In genomic region chr1:222404710-222405109, GRCh38 we compare ENCODE assay signal across 13 cellular contexts.
A peak's percentile ranks its signal among the peaks of the same experiment; 100 is the strongest.
DNase-seq lines count a peak whose midpoint lies in the region; ATAC-seq and TF ChIP-seq lines count a peak whose summit lies in the region.
"Had no signal": no experiment of that assay in that cellular context is flagged by ENCODE, and none has a peak within 500 bp of the region (broad histone marks: within the 10 kb centered on the region; RNA-seq: fewer than 3 reads in every experiment).

No MANE protein-coding gene starts in this region.

- DNase-seq in stimulated activated naive CD8-positive, alpha-beta T cell treated with anti-CD3 and anti-CD28 coated beads, Interleukin-15, amount 100 ng/mL, for 72 hours: no peak
- DNase-seq in stimulated activated naive CD8-positive, alpha-beta T cell treated with anti-CD3 and anti-CD28 coated beads, Interleukin-15, Interleukin-2, amounts not matched to agents 100 U/mL and 50 U/mL, for 24 hours: no peak
- peak; percentile 57 for DNase-seq in MM.1S
- DNase-seq in trophoblast cell: no peak
- DNase-seq in GM23338 (ENCODE audit: low spot score): no peak
- DNase-seq in medulla oblongata (ENCODE audit: extremely low spot score): no peak
- DNase-seq: naive B cell, NCI-H2171, SIG-M5 had no signal

- no peak overlapping the region for H2BK120ac ChIP-seq in trophoblast cell (ENCODE audit: insufficient read depth, low read length, poor library complexity)

- H3K36me3 ChIP-seq in MM.1S (replicated peaks; ENCODE audit: insufficient read depth, low read length) (no peaks in the 10 kb centered on the region), trophoblast cell (ENCODE audit: control insufficient read depth in 1 of 2, insufficient read depth in 2 of 2, low read length in 2 of 2) (no peaks in the 10 kb centered on the region), GM23338 (ENCODE audit: insufficient read depth) (no peaks in the 10 kb centered on the region)

- H3K27ac Mint-ChIP-seq in stimulated activated naive CD8-positive, alpha-beta T cell treated with anti-CD3 and anti-CD28 coated beads, Interleukin-15, amount 100 ng/mL, for 72 hours: no peak overlapping the region
- peak overlapping the region; percentile 65 for H3K27ac Mint-ChIP-seq in stimulated activated memory B cell treated with anti-CD40 and anti-IgM and Interleukin-4, amounts not matched to agents 10 μg/mL and 1 μg/mL and 100 μg/mL, for 72 hours
- H3K27ac Mint-ChIP-seq in GM23338: no peak overlapping the region
- H3K27ac Mint-ChIP-seq: naive B cell; stimulated activated naive CD8-positive, alpha-beta T cell treated with anti-CD3 and anti-CD28 coated beads, Interleukin-15, Interleukin-2, amounts not matched to agents 100 ng/mL and 50 ng/mL, for 24 hours had no signal

- H3K4me1 Mint-ChIP-seq in stimulated activated naive CD8-positive, alpha-beta T cell treated with anti-CD3 and anti-CD28 coated beads, Interleukin-15, amount 100 ng/mL, for 72 hours: peaks cover 7% of the 10 kb centered on the region
- H3K4me1 Mint-ChIP-seq in stimulated activated memory B cell treated with anti-CD40 and anti-IgM and Interleukin-4, amounts not matched to agents 10 μg/mL and 1 μg/mL and 100 μg/mL, for 72 hours: peaks cover 6% of the 10 kb centered on the region
- no peaks in the 10 kb centered on the region for H3K4me1 Mint-ChIP-seq in GM23338
- H3K4me1 Mint-ChIP-seq: naive B cell had no signal

- H3K9me3 Mint-ChIP-seq in stimulated activated naive CD8-positive, alpha-beta T cell treated with anti-CD3 and anti-CD28 coated beads, Interleukin-15, amount 100 ng/mL, for 72 hours: peaks cover 11 to 13% of the 10 kb centered on the region in 2 donors
- no peaks in the 10 kb centered on the region for H3K9me3 Mint-ChIP-seq in stimulated activated memory B cell treated with anti-CD40 and anti-IgM and Interleukin-4, amounts not matched to agents 10 μg/mL and 1 μg/mL and 100 μg/mL, for 72 hours
- no peaks in the 10 kb centered on the region for H3K9me3 Mint-ChIP-seq in GM23338

- H2AFZ ChIP-seq in MM.1S (ENCODE audit: low read length) (peak overlapping the region; percentile 82), trophoblast cell (ENCODE audit: insufficient read depth, low read length, poor library complexity) (no peak overlapping the region), GM23338 (no peak overlapping the region)

- no peak for TF ChIP-seq CTCF in MM.1S (IDR thresholded peaks at IDR 0.05; ENCODE audit: low read length)
- TF ChIP-seq CTCF in GM23338 (conservative IDR thresholded peaks at IDR 0.05; ENCODE audit: low read depth in 2 of 2): no peak

- H3K27ac ChIP-seq in MM.1S (ENCODE audit: low read length) (no peak overlapping the region), trophoblast cell (ENCODE audit: low read depth, low read length) (no peak overlapping the region), GM23338 (ENCODE audit: low read depth) (no peak overlapping the region)

- H3K9me2 ChIP-seq in MM.1S (replicated peaks; ENCODE audit: insufficient read depth, low read length) (no peaks in the 10 kb centered on the region), GM23338 (ENCODE audit: insufficient read depth) (no peaks in the 10 kb centered on the region)

- no peak overlapping the region for H2BK5ac ChIP-seq in trophoblast cell (ENCODE audit: low read depth, low read length, poor library complexity)

- H2AK5ac ChIP-seq in trophoblast cell (ENCODE audit: low read length): no peak overlapping the region

- H3K9me3 ChIP-seq in MM.1S (replicated peaks; ENCODE audit: insufficient read depth, low read length) (no peaks in the 10 kb centered on the region), trophoblast cell (ENCODE audit: insufficient read depth, low read depth, low read length) (no peaks in the 10 kb centered on the region)

- no peak overlapping the region for H4K8ac ChIP-seq in trophoblast cell (ENCODE audit: low read depth, low read length)

- H3K9ac ChIP-seq in MM.1S (ENCODE audit: low read length): peak overlapping the region; percentile 15; the same call in 1 of the 2 replicates
- no peak overlapping the region for H3K9ac ChIP-seq in trophoblast cell (ENCODE audit: low read length)

- H3K4me1 ChIP-seq in MM.1S (ENCODE audit: low read length) (no peaks in the 10 kb centered on the region), trophoblast cell (ENCODE audit: control insufficient read depth in 1 of 2, insufficient read depth in 2 of 2, low read length in 2 of 2) (no peaks in the 10 kb centered on the region), GM23338 (ENCODE audit: insufficient read depth) (no peaks in the 10 kb centered on the region)

- H3K27me3 ChIP-seq in MM.1S (replicated peaks; ENCODE audit: insufficient read depth, low read length): no peaks in the 10 kb centered on the region
- no peaks in the 10 kb centered on the region for H3K27me3 ChIP-seq in trophoblast cell (ENCODE audit: insufficient read depth, low read length)
- no peaks in the 10 kb centered on the region for H3K27me3 ChIP-seq in GM23338 (ENCODE audit: insufficient read depth)

- H3K79me2 ChIP-seq in MM.1S (ENCODE audit: low read length): no peaks in the 10 kb centered on the region
- H3K79me2 ChIP-seq in trophoblast cell (ENCODE audit: control insufficient read depth, insufficient read depth, low read length, poor library complexity): no peaks in the 10 kb centered on the region
- no peaks in the 10 kb centered on the region for H3K79me2 ChIP-seq in GM23338 (replicated peaks; ENCODE audit: insufficient read depth)

- H3K4me2 ChIP-seq in MM.1S (ENCODE audit: low read depth, low read length): peak overlapping the region; percentile 70
- H3K4me2 ChIP-seq in trophoblast cell (ENCODE audit: low read length): no peak overlapping the region
- no peak overlapping the region for H3K4me2 ChIP-seq in GM23338

- H3F3A ChIP-seq in MM.1S (ENCODE audit: insufficient read depth, low read length) (no peaks in the 10 kb centered on the region), GM23338 (replicated peaks; ENCODE audit: low read depth) (no peaks in the 10 kb centered on the region)

- H3K27me3 Mint-ChIP-seq in stimulated activated naive CD8-positive, alpha-beta T cell treated with anti-CD3 and anti-CD28 coated beads, Interleukin-15, amount 100 ng/mL, for 72 hours: no peaks in the 10 kb centered on the region
- peaks cover 18% of the 10 kb centered on the region for H3K27me3 Mint-ChIP-seq in stimulated activated memory B cell treated with anti-CD40 and anti-IgM and Interleukin-4, amounts not matched to agents 10 μg/mL and 1 μg/mL and 100 μg/mL, for 72 hours
- H3K27me3 Mint-ChIP-seq in GM23338 (ENCODE audit: insufficient read depth, low read depth, poor library complexity): peaks cover 5% of the 10 kb centered on the region

- H2BK12ac ChIP-seq in trophoblast cell (ENCODE audit: low read length): no peak overlapping the region

- peak; percentile 55 for ATAC-seq in stimulated activated naive CD8-positive, alpha-beta T cell treated with anti-CD3 and anti-CD28 coated beads, Interleukin-15, amount 100 ng/mL, for 72 hours
- no peak for ATAC-seq in stimulated activated naive CD8-positive, alpha-beta T cell treated with anti-CD3 and anti-CD28 coated beads, Interleukin-15, Interleukin-2, amounts not matched to agents 100 U/mL and 50 U/mL, for 24 hours
- ATAC-seq in GM21786 (IDR thresholded peaks at IDR 0.05; ENCODE audit: unreplicated experiment) (peak; percentile 81), GM23338 (no peak)
- peak; percentile 67 for ATAC-seq in stimulated activated memory B cell treated with anti-CD40 and anti-IgM and Interleukin-4, amounts not matched to agents 10 μg/mL and 1 μg/mL and 100 μg/mL, for 72 hours
- ATAC-seq: HCT116 had no signal

- no peak overlapping the region for H3K18ac ChIP-seq in trophoblast cell (ENCODE audit: low read length)

- no peak overlapping the region for H4K12ac ChIP-seq in trophoblast cell (ENCODE audit: low read depth, low read length)

- no peak overlapping the region for H3K23ac ChIP-seq in trophoblast cell (ENCODE audit: low read length)

- H3K4ac ChIP-seq in trophoblast cell (ENCODE audit: low read depth, low read length): no peak overlapping the region

- no peak overlapping the region for H3K14ac ChIP-seq in trophoblast cell (ENCODE audit: low read length)

- WGBS in trophoblast cell (ENCODE audit: extremely low coverage, insufficient coverage, insufficient read length): no CpG with 5 or more reads among the region's 4 CpGs

- no peak overlapping the region for H4K91ac ChIP-seq in trophoblast cell (ENCODE audit: low read depth, low read length)

- H3K79me1 ChIP-seq in trophoblast cell (ENCODE audit: low read length): no peaks in the 10 kb centered on the region

- no peak overlapping the region for H3K4me3 Mint-ChIP-seq in stimulated activated naive CD8-positive, alpha-beta T cell treated with anti-CD3 and anti-CD28 coated beads, Interleukin-15, amount 100 ng/mL, for 72 hours
- H3K4me3 Mint-ChIP-seq in stimulated activated memory B cell treated with anti-CD40 and anti-IgM and Interleukin-4, amounts not matched to agents 10 μg/mL and 1 μg/mL and 100 μg/mL, for 72 hours: peak overlapping the region; percentile 77
- no peak overlapping the region for H3K4me3 Mint-ChIP-seq in GM23338
- H3K4me3 Mint-ChIP-seq: stimulated activated naive CD8-positive, alpha-beta T cell treated with anti-CD3 and anti-CD28 coated beads, Interleukin-15, Interleukin-2, amounts not matched to agents 100 ng/mL and 50 ng/mL, for 24 hours had no signal

- H3K36me3 Mint-ChIP-seq in stimulated activated memory B cell treated with anti-CD40 and anti-IgM and Interleukin-4, amounts not matched to agents 10 μg/mL and 1 μg/mL and 100 μg/mL, for 72 hours: no peaks in the 10 kb centered on the region
- H3K36me3 Mint-ChIP-seq in GM23338 (ENCODE audit: low read depth): no peaks in the 10 kb centered on the region
- H3K36me3 Mint-ChIP-seq: naive B cell had no signal

- H4K20me1 ChIP-seq in MM.1S (ENCODE audit: insufficient read depth, low read length) (no peaks in the 10 kb centered on the region), GM23338 (replicated peaks; ENCODE audit: insufficient read depth) (no peaks in the 10 kb centered on the region)

- peak overlapping the region; percentile 66 for H3K4me3 ChIP-seq in MM.1S (ENCODE audit: low read length)
- no peak overlapping the region for H3K4me3 ChIP-seq in trophoblast cell (ENCODE audit: low read depth, low read length)
- no peak overlapping the region for H3K4me3 ChIP-seq in GM23338

TF ChIP-seq in GM23338, 12 proteins besides CTCF, POLR2A, EP300 and RAD21 (continues in another document):
- TF ChIP-seq CREB1 (CRISPR knock-in tag; IDR thresholded peaks at IDR 0.05; ENCODE audit: low read depth): no peak
- TF ChIP-seq ZNF331 (CRISPR knock-in tag; IDR thresholded peaks at IDR 0.05; ENCODE audit: low read depth): no peak
- TF ChIP-seq STAT1 (IDR thresholded peaks at IDR 0.05; ENCODE audit: unreplicated experiment): no peak

Comparison
In these comparisons a context has a peak if more than half of its experiments do, and no peak if none do; other contexts are left out.
1. ATAC-seq: peak in stimulated activated naive CD8-positive, alpha-beta T cell treated with anti-CD3 and anti-CD28 coated beads, Interleukin-15, amount 100 ng/mL, for 72 hours (single experiment), GM21786 (single experiment) and stimulated activated memory B cell treated with anti-CD40 and anti-IgM and Interleukin-4, amounts not matched to agents 10 μg/mL and 1 μg/mL and 100 μg/mL, for 72 hours (single experiment); none in stimulated activated naive CD8-positive, alpha-beta T cell treated with anti-CD3 and anti-CD28 coated beads, Interleukin-15, Interleukin-2, amounts not matched to agents 100 U/mL and 50 U/mL, for 24 hours (single experiment) and GM23338 (single experiment).